In genomic region chr12:74066476-74066875, GRCh38 we compare ENCODE assay signal across 14 cellular contexts.
"Had no signal": no experiment of that assay in that cellular context is flagged by ENCODE, and none has a peak within 500 bp of the region (broad histone marks: within the 10 kb centered on the region; RNA-seq: fewer than 3 reads in every experiment).

No MANE protein-coding gene starts in this region.

- H3K27me3 ChIP-seq: gastroesophageal sphincter, right lobe of liver, tibial artery had no signal

- H3K36me3 Mint-ChIP-seq: activated naive CD4-positive, alpha-beta T cell treated with anti-CD3 and anti-CD28 coated beads, Interleukin-2, amount 10 ng/mL, durations not matched to agents 7 days and 5 days; stimulated activated memory B cell treated with anti-CD40 and anti-IgM and Interleukin-4, amounts not matched to agents 10 μg/mL and 1 μg/mL and 100 μg/mL, for 72 hours had no signal

- H3K27ac ChIP-seq: epithelial cell of prostate, gastroesophageal sphincter, prostate gland, right lobe of liver, tibial artery had no signal

- H3K4me3 Mint-ChIP-seq: activated B cell treated with CpG ODN at 0.5 μM for 24 hours; activated CD4-positive, alpha-beta T cell treated with anti-CD3 and anti-CD28 coated beads, Interleukin-2, amount 10 ng/mL, durations not matched to agents 7 days and 5 days; activated naive CD4-positive, alpha-beta T cell treated with anti-CD3 and anti-CD28 coated beads, Interleukin-2, amount 10 ng/mL, durations not matched to agents 7 days and 5 days; central memory CD8-positive, alpha-beta T cell; nephron progenitor cell; stimulated activated memory B cell treated with anti-CD40 and anti-IgM and Interleukin-4, amounts not matched to agents 10 μg/mL and 1 μg/mL and 100 μg/mL, for 72 hours had no signal

- ATAC-seq: gastroesophageal sphincter; right lobe of liver; stimulated activated memory B cell treated with anti-CD40 and anti-IgM and Interleukin-4, amounts not matched to agents 10 μg/mL and 1 μg/mL and 100 μg/mL, for 72 hours had no signal

- H3K27ac Mint-ChIP-seq: activated B cell treated with CpG ODN at 0.5 μM for 24 hours; activated CD4-positive, alpha-beta T cell treated with anti-CD3 and anti-CD28 coated beads, Interleukin-2, amount 10 ng/mL, durations not matched to agents 7 days and 5 days; activated naive CD4-positive, alpha-beta T cell treated with anti-CD3 and anti-CD28 coated beads, Interleukin-2, amount 10 ng/mL, durations not matched to agents 7 days and 5 days; activated T-helper 2 cell treated with anti-CD3 and anti-CD28 coated beads, Interferon-gamma antibody, Interleukin-2, Interleukin-4, amounts not matched to agents 10 μg/mL and 5 μg/mL and 100 μg/mL, durations not matched to agents 14 hours and 24 hours and 36 hours; nephron progenitor cell; stimulated activated memory B cell treated with anti-CD40 and anti-IgM and Interleukin-4, amounts not matched to agents 10 μg/mL and 1 μg/mL and 100 μg/mL, for 72 hours had no signal

- H3K4me1 ChIP-seq: gastroesophageal sphincter, prostate gland, right lobe of liver, tibial artery had no signal

- H3K36me3 ChIP-seq: gastroesophageal sphincter, prostate gland, right lobe of liver, tibial artery had no signal

- H3K9me3 ChIP-seq: prostate gland, right lobe of liver, tibial artery had no signal

- H3K4me3 ChIP-seq: gastroesophageal sphincter, prostate gland, right lobe of liver, tibial artery had no signal

- H3K4me1 Mint-ChIP-seq: activated B cell treated with CpG ODN at 0.5 μM for 24 hours; activated CD4-positive, alpha-beta T cell treated with anti-CD3 and anti-CD28 coated beads, Interleukin-2, amount 10 ng/mL, durations not matched to agents 7 days and 5 days; activated naive CD4-positive, alpha-beta T cell treated with anti-CD3 and anti-CD28 coated beads, Interleukin-2, amount 10 ng/mL, durations not matched to agents 7 days and 5 days; central memory CD8-positive, alpha-beta T cell; nephron progenitor cell; stimulated activated memory B cell treated with anti-CD40 and anti-IgM and Interleukin-4, amounts not matched to agents 10 μg/mL and 1 μg/mL and 100 μg/mL, for 72 hours had no signal

- H3K27me3 Mint-ChIP-seq: activated B cell treated with CpG ODN at 0.5 μM for 24 hours; activated CD4-positive, alpha-beta T cell treated with anti-CD3 and anti-CD28 coated beads, Interleukin-2, amount 10 ng/mL, durations not matched to agents 7 days and 5 days; activated naive CD4-positive, alpha-beta T cell treated with anti-CD3 and anti-CD28 coated beads, Interleukin-2, amount 10 ng/mL, durations not matched to agents 7 days and 5 days; central memory CD8-positive, alpha-beta T cell; stimulated activated memory B cell treated with anti-CD40 and anti-IgM and Interleukin-4, amounts not matched to agents 10 μg/mL and 1 μg/mL and 100 μg/mL, for 72 hours had no signal

- DNase-seq: activated B cell treated with CpG ODN at 0.5 μM for 24 hours; activated CD4-positive, alpha-beta T cell treated with anti-CD3 and anti-CD28 coated beads, Interleukin-2, amount 10 ng/mL, durations not matched to agents 7 days and 5 days; activated naive CD4-positive, alpha-beta T cell treated with anti-CD3 and anti-CD28 coated beads, Interleukin-2, amount 10 ng/mL, durations not matched to agents 7 days and 5 days; effector memory CD4-positive, alpha-beta T cell; mesendoderm; nephron progenitor cell; right lobe of liver; tibial artery had no signal
